ENCODE assay signal across 8 cellular contexts in genomic region chr1:6464514-6464836, GRCh38. TPM values are rescaled to one million over a fixed set of nuclear protein-coding genes. Genes with fewer than 3 reads are reported as not detected.
DNase-seq lines count a peak whose midpoint lies in the region; ATAC-seq and TF ChIP-seq lines count a peak whose summit lies in the region.

No MANE protein-coding gene starts in this region.

- H3K27me3 ChIP-seq in foreskin keratinocyte, result no peaks in the 10 kb centered on the region

- no peak for ATAC-seq in activated CD8-positive, alpha-beta memory T cell treated with anti-CD3 and anti-CD28 coated beads, Interleukin-2, amount 10 ng/mL, durations not matched to agents 7 days and 5 days
- ATAC-seq in foreskin keratinocyte (no peak), GM18519 (IDR thresholded peaks at IDR 0.05; ENCODE audit: low FRiP score, unreplicated experiment) (no peak)
- ATAC-seq in stimulated activated naive CD8-positive, alpha-beta T cell treated with anti-CD3 and anti-CD28 coated beads, Interleukin-15, Interleukin-2, amounts not matched to agents 100 U/mL and 50 U/mL, for 24 hours, result peak; percentile 12

- DNase-seq in activated CD8-positive, alpha-beta memory T cell treated with anti-CD3 and anti-CD28 coated beads, Interleukin-2, amount 10 ng/mL, durations not matched to agents 7 days and 5 days, result no peak
- no peak for DNase-seq in activated CD8-positive, alpha-beta memory T cell treated with anti-CD3 and anti-CD28 coated beads, Interleukin-2, amount 50 U/mL, for 4 hours
- DNase-seq in activated CD4-positive, alpha-beta T cell treated with anti-CD3 and anti-CD28 coated beads, Interleukin-2, amount 10 ng/mL, durations not matched to agents 24 days and 14 days, result peak; percentile 79
- no peak for DNase-seq in foreskin keratinocyte
- peak; percentile 62 for DNase-seq in stimulated activated naive CD8-positive, alpha-beta T cell treated with anti-CD3 and anti-CD28 coated beads, Interleukin-15, Interleukin-2, amounts not matched to agents 100 U/mL and 50 U/mL, for 24 hours
- no peak for DNase-seq in putamen (ENCODE audit: low spot score)
- no peak for DNase-seq in AG08396 (ENCODE audit: low spot score)

- peaks cover 40% of the 10 kb centered on the region for H3K4me1 Mint-ChIP-seq in activated CD8-positive, alpha-beta memory T cell treated with anti-CD3 and anti-CD28 coated beads, Interleukin-2, amount 10 ng/mL, durations not matched to agents 7 days and 5 days
- H3K4me1 Mint-ChIP-seq in activated CD4-positive, alpha-beta T cell treated with anti-CD3 and anti-CD28 coated beads, Interleukin-2, amount 10 ng/mL, durations not matched to agents 24 days and 14 days, result peaks cover 41% of the 10 kb centered on the region

- intact Hi-C loops in activated CD4-positive, alpha-beta T cell treated with anti-CD3 and anti-CD28 coated beads, Interleukin-2, amount 10 ng/mL, durations not matched to agents 24 days and 14 days (cut with micrococcal nuclease), result loop anchor here (5.0 kb wide), 1 partner anchor 42 kb away; the partner anchor contains the start of gene ESPN

- no peaks in the 10 kb centered on the region for H3K4me1 ChIP-seq in foreskin keratinocyte

- H3K27me3 Mint-ChIP-seq in activated CD8-positive, alpha-beta memory T cell treated with anti-CD3 and anti-CD28 coated beads, Interleukin-2, amount 10 ng/mL, durations not matched to agents 7 days and 5 days, result no peaks in the 10 kb centered on the region
- no peaks in the 10 kb centered on the region for H3K27me3 Mint-ChIP-seq in activated CD4-positive, alpha-beta T cell treated with anti-CD3 and anti-CD28 coated beads, Interleukin-2, amount 10 ng/mL, durations not matched to agents 24 days and 14 days

- no peaks in the 10 kb centered on the region for H3K9me3 Mint-ChIP-seq in activated CD8-positive, alpha-beta memory T cell treated with anti-CD3 and anti-CD28 coated beads, Interleukin-2, amount 10 ng/mL, durations not matched to agents 7 days and 5 days (ENCODE audit: low read depth)
- H3K9me3 Mint-ChIP-seq in activated CD4-positive, alpha-beta T cell treated with anti-CD3 and anti-CD28 coated beads, Interleukin-2, amount 10 ng/mL, durations not matched to agents 24 days and 14 days, result no peaks in the 10 kb centered on the region

- CTCF ChIA-PET in activated CD8-positive, alpha-beta memory T cell treated with anti-CD3 and anti-CD28 coated beads, Interleukin-2, amount 10 ng/mL, durations not matched to agents 7 days and 5 days (lab: Charles Lee), result interaction anchor here (0.8 to 3.4 kb wide), 7 partner anchors 8 to 218 kb away, joined by 3 to 16 read pairs (median 4); no protein-coding TSS in a partner anchor

- peaks cover 22% of the 10 kb centered on the region for H3K36me3 Mint-ChIP-seq in activated CD8-positive, alpha-beta memory T cell treated with anti-CD3 and anti-CD28 coated beads, Interleukin-2, amount 10 ng/mL, durations not matched to agents 7 days and 5 days
- peaks cover 40% of the 10 kb centered on the region for H3K36me3 Mint-ChIP-seq in activated CD4-positive, alpha-beta T cell treated with anti-CD3 and anti-CD28 coated beads, Interleukin-2, amount 10 ng/mL, durations not matched to agents 24 days and 14 days (ENCODE audit: low read depth)

- H3K4me3 Mint-ChIP-seq in activated CD8-positive, alpha-beta memory T cell treated with anti-CD3 and anti-CD28 coated beads, Interleukin-2, amount 10 ng/mL, durations not matched to agents 7 days and 5 days, result peak overlapping the region; percentile 79
- H3K4me3 Mint-ChIP-seq in activated CD4-positive, alpha-beta T cell treated with anti-CD3 and anti-CD28 coated beads, Interleukin-2, amount 10 ng/mL, durations not matched to agents 24 days and 14 days, result peak overlapping the region; percentile 98

- TF ChIP-seq CTCF in foreskin keratinocyte (conservative IDR thresholded peaks at IDR 0.05), result peak; percentile 22

- no peak overlapping the region for H3K27ac ChIP-seq in foreskin keratinocyte

- H3K27ac Mint-ChIP-seq in activated CD8-positive, alpha-beta memory T cell treated with anti-CD3 and anti-CD28 coated beads, Interleukin-2, amount 10 ng/mL, durations not matched to agents 7 days and 5 days, result peak overlapping the region; percentile 78
- peak overlapping the region; percentile 85 for H3K27ac Mint-ChIP-seq in activated CD4-positive, alpha-beta T cell treated with anti-CD3 and anti-CD28 coated beads, Interleukin-2, amount 10 ng/mL, durations not matched to agents 24 days and 14 days

RNA-seq across cellular contexts. Expression of gene TNFRSF25, which starts 1.5 kb away (rescaled TPM):
- 10 to 100 TPM; 54.3 to 71.6 TPM for total RNA-seq in activated CD8-positive, alpha-beta memory T cell treated with anti-CD3 and anti-CD28 coated beads, Interleukin-2, amount 10 ng/mL, durations not matched to agents 7 days and 5 days
- 139 and 146 TPM in 2 replicates for total RNA-seq in activated CD4-positive, alpha-beta T cell treated with anti-CD3 and anti-CD28 coated beads, Interleukin-2, amount 10 ng/mL, durations not matched to agents 24 days and 14 days
- 19.8 and 34.3 TPM in 2 replicates for total RNA-seq in foreskin keratinocyte
- polyA plus RNA-seq in foreskin keratinocyte, result 25.1 and 40.1 TPM in 2 replicates

RNA-seq across cellular contexts. Expression of gene PLEKHG5, which starts 27.0 kb away (rescaled TPM):
- total RNA-seq in activated CD8-positive, alpha-beta memory T cell treated with anti-CD3 and anti-CD28 coated beads, Interleukin-2, amount 10 ng/mL, durations not matched to agents 7 days and 5 days, result 1 to 10 TPM; 1.1 to 1.7 TPM
- total RNA-seq in activated CD4-positive, alpha-beta T cell treated with anti-CD3 and anti-CD28 coated beads, Interleukin-2, amount 10 ng/mL, durations not matched to agents 24 days and 14 days, result 1.3 and 1.9 TPM in 2 replicates
- total RNA-seq in foreskin keratinocyte, result 33.9 and 57.3 TPM in 2 replicates
- polyA plus RNA-seq in foreskin keratinocyte, result 19.0 and 33.0 TPM in 2 replicates

RNA-seq across cellular contexts. Expression of gene ESPN, which starts 39.9 kb away (rescaled TPM):
- under 1 TPM; 0.32 to 0.89 TPM for total RNA-seq in activated CD8-positive, alpha-beta memory T cell treated with anti-CD3 and anti-CD28 coated beads, Interleukin-2, amount 10 ng/mL, durations not matched to agents 7 days and 5 days
- total RNA-seq in activated CD4-positive, alpha-beta T cell treated with anti-CD3 and anti-CD28 coated beads, Interleukin-2, amount 10 ng/mL, durations not matched to agents 24 days and 14 days, result 0.49 and 1.3 TPM in 2 replicates
- 1.5 and 2.1 TPM in 2 replicates for total RNA-seq in foreskin keratinocyte
- polyA plus RNA-seq in foreskin keratinocyte, result 2.5 and 2.8 TPM in 2 replicates

RNA-seq across cellular contexts. Expression of gene HES2, which starts 44.8 kb away (rescaled TPM):
- total RNA-seq in activated CD8-positive, alpha-beta memory T cell treated with anti-CD3 and anti-CD28 coated beads, Interleukin-2, amount 10 ng/mL, durations not matched to agents 7 days and 5 days, result under 1 TPM in 1 of 2 experiments, not detected in 1; 0.52 TPM
- total RNA-seq in activated CD4-positive, alpha-beta T cell treated with anti-CD3 and anti-CD28 coated beads, Interleukin-2, amount 10 ng/mL, durations not matched to agents 24 days and 14 days, result 0.19 and 0.26 TPM in 2 replicates
- 33.0 and 40.3 TPM in 2 replicates for total RNA-seq in foreskin keratinocyte
- polyA plus RNA-seq in foreskin keratinocyte, result 27.0 and 33.7 TPM in 2 replicates

Comparison
In these comparisons a context has a peak if more than half of its experiments do, and no peak if none do; other contexts are left out.
1. DNase-seq: peak in activated CD4-positive, alpha-beta T cell treated with anti-CD3 and anti-CD28 coated beads, Interleukin-2, amount 10 ng/mL, durations not matched to agents 24 days and 14 days (single experiment) and stimulated activated naive CD8-positive, alpha-beta T cell treated with anti-CD3 and anti-CD28 coated beads, Interleukin-15, Interleukin-2, amounts not matched to agents 100 U/mL and 50 U/mL, for 24 hours (single experiment); none in activated CD8-positive, alpha-beta memory T cell treated with anti-CD3 and anti-CD28 coated beads, Interleukin-2, amount 10 ng/mL, durations not matched to agents 7 days and 5 days (single experiment), activated CD8-positive, alpha-beta memory T cell treated with anti-CD3 and anti-CD28 coated beads, Interleukin-2, amount 50 U/mL, for 4 hours (single experiment), foreskin keratinocyte (0 of 2), putamen (single experiment) and AG08396 (single experiment).
2. RNA of gene PLEKHG5, which starts 27.0 kb away (total RNA-seq): 33.9 to 57.3 TPM in foreskin keratinocyte; 1.3 to 1.9 TPM in activated CD4-positive, alpha-beta T cell treated with anti-CD3 and anti-CD28 coated beads, Interleukin-2, amount 10 ng/mL, durations not matched to agents 24 days and 14 days and 1.1 to 1.7 TPM in activated CD8-positive, alpha-beta memory T cell treated with anti-CD3 and anti-CD28 coated beads, Interleukin-2, amount 10 ng/mL, durations not matched to agents 7 days and 5 days; every median in the first group is over 10 times any median in the second.